Comparison of ENCODE assay signal across 1 cellular context in the genomic region with DNA sequence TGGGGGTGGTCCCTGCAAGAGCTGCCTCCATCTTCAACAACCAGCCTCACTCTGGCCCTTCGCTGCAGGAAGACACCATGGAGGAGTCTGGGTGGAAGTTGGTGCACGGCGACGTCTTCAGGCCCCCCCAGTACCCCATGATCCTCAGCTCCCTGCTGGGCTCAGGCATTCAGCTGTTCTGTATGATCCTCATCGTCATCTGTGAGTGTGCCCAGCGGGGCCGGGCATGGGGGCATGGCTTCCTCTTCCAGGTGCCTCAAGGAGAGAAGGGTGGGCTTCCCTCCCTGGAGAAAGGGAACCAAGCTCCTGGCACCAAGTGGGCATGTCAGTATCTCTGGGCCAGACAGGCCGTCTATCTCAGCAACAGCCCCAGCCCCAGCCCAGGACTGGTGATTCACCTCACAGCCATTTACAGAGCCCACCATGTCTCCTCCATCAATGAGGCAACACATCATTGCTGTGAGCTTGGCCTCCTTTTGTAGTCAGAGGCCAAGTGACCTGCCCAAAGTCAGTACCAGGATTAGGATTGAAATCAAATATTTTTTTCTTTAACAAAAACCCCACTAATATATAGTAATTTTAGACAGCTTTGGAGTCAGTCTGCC.
TF ChIP-seq lines count a peak whose summit lies in the region.

No MANE protein-coding gene starts in this region.

TF ChIP-seq in GM12878, 131 proteins besides CTCF, POLR2A, EP300 and RAD21:
- TF ChIP-seq BCL11A (IDR thresholded peaks at IDR 0.05; ENCODE audit: low read depth, low read length) (no peak), NR2C2 (IDR thresholded peaks at IDR 0.05; ENCODE audit: borderline replicate concordance, control insufficient read depth, insufficient read length, low read depth) (no peak), CHD1 (IDR thresholded peaks at IDR 0.05; ENCODE audit: low read depth, low read length) (no peak), ZNF274 (IDR thresholded peaks at IDR 0.05; ENCODE audit: insufficient read depth, insufficient read length) (no peak), TBL1XR1 (IDR thresholded peaks at IDR 0.05; ENCODE audit: low read depth, low read length) (no peak), RAD51 (IDR thresholded peaks at IDR 0.05) (no peak), NR2F1 (conservative IDR thresholded peaks at IDR 0.05) (no peak), KAT2A (conservative IDR thresholded peaks at IDR 0.05; ENCODE audit: control insufficient read depth, low read depth, low read length) (no peak), EZH2 (IDR thresholded peaks at IDR 0.05; ENCODE audit: borderline replicate concordance, control insufficient read depth, low read depth, low read length) (no peak), LARP7 (IDR thresholded peaks at IDR 0.05) (no peak)
- TF ChIP-seq, protein P1, sequence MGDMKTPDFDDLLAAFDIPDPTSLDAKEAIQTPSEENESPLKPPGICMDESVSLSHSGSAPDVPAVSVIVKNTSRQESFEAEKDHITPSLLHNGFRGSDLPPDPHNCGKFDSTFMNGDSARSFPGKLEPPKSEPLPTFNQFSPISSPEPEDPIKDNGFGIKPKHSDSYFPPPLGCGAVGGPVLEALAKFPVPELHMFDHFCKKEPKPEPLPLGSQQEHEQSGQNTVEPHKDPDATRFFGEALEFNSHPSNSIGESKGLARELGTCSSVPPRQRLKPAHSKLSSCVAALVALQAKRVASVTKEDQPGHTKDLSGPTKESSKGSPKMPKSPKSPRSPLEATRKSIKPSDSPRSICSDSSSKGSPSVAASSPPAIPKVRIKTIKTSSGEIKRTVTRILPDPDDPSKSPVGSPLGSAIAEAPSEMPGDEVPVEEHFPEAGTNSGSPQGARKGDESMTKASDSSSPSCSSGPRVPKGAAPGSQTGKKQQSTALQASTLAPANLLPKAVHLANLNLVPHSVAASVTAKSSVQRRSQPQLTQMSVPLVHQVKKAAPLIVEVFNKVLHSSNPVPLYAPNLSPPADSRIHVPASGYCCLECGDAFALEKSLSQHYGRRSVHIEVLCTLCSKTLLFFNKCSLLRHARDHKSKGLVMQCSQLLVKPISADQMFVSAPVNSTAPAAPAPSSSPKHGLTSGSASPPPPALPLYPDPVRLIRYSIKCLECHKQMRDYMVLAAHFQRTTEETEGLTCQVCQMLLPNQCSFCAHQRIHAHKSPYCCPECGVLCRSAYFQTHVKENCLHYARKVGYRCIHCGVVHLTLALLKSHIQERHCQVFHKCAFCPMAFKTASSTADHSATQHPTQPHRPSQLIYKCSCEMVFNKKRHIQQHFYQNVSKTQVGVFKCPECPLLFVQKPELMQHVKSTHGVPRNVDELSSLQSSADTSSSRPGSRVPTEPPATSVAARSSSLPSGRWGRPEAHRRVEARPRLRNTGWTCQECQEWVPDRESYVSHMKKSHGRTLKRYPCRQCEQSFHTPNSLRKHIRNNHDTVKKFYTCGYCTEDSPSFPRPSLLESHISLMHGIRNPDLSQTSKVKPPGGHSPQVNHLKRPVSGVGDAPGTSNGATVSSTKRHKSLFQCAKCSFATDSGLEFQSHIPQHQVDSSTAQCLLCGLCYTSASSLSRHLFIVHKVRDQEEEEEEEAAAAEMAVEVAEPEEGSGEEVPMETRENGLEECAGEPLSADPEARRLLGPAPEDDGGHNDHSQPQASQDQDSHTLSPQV (IDR thresholded peaks at IDR 0.05): no peak
- TF ChIP-seq, protein P2, sequence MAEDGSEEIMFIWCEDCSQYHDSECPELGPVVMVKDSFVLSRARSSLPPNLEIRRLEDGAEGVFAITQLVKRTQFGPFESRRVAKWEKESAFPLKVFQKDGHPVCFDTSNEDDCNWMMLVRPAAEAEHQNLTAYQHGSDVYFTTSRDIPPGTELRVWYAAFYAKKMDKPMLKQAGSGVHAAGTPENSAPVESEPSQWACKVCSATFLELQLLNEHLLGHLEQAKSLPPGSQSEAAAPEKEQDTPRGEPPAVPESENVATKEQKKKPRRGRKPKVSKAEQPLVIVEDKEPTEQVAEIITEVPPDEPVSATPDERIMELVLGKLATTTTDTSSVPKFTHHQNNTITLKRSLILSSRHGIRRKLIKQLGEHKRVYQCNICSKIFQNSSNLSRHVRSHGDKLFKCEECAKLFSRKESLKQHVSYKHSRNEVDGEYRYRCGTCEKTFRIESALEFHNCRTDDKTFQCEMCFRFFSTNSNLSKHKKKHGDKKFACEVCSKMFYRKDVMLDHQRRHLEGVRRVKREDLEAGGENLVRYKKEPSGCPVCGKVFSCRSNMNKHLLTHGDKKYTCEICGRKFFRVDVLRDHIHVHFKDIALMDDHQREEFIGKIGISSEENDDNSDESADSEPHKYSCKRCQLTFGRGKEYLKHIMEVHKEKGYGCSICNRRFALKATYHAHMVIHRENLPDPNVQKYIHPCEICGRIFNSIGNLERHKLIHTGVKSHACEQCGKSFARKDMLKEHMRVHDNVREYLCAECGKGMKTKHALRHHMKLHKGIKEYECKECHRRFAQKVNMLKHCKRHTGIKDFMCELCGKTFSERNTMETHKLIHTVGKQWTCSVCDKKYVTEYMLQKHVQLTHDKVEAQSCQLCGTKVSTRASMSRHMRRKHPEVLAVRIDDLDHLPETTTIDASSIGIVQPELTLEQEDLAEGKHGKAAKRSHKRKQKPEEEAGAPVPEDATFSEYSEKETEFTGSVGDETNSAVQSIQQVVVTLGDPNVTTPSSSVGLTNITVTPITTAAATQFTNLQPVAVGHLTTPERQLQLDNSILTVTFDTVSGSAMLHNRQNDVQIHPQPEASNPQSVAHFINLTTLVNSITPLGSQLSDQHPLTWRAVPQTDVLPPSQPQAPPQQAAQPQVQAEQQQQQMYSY (CRISPR knock-in tag; IDR thresholded peaks at IDR 0.05): no peak
- TF ChIP-seq, protein P3, sequence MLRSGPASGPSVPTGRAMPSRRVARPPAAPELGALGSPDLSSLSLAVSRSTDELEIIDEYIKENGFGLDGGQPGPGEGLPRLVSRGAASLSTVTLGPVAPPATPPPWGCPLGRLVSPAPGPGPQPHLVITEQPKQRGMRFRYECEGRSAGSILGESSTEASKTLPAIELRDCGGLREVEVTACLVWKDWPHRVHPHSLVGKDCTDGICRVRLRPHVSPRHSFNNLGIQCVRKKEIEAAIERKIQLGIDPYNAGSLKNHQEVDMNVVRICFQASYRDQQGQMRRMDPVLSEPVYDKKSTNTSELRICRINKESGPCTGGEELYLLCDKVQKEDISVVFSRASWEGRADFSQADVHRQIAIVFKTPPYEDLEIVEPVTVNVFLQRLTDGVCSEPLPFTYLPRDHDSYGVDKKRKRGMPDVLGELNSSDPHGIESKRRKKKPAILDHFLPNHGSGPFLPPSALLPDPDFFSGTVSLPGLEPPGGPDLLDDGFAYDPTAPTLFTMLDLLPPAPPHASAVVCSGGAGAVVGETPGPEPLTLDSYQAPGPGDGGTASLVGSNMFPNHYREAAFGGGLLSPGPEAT (IDR thresholded peaks at IDR 0.05; ENCODE audit: low read depth): no peak
- TF ChIP-seq, protein P4, sequence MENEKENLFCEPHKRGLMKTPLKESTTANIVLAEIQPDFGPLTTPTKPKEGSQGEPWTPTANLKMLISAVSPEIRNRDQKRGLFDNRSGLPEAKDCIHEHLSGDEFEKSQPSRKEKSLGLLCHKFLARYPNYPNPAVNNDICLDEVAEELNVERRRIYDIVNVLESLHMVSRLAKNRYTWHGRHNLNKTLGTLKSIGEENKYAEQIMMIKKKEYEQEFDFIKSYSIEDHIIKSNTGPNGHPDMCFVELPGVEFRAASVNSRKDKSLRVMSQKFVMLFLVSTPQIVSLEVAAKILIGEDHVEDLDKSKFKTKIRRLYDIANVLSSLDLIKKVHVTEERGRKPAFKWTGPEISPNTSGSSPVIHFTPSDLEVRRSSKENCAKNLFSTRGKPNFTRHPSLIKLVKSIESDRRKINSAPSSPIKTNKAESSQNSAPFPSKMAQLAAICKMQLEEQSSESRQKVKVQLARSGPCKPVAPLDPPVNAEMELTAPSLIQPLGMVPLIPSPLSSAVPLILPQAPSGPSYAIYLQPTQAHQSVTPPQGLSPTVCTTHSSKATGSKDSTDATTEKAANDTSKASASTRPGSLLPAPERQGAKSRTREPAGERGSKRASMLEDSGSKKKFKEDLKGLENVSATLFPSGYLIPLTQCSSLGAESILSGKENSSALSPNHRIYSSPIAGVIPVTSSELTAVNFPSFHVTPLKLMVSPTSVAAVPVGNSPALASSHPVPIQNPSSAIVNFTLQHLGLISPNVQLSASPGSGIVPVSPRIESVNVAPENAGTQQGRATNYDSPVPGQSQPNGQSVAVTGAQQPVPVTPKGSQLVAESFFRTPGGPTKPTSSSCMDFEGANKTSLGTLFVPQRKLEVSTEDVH (IDR thresholded peaks at IDR 0.05; ENCODE audit: low read depth, partially characterized antibody): no peak
- TF ChIP-seq, protein P5, sequence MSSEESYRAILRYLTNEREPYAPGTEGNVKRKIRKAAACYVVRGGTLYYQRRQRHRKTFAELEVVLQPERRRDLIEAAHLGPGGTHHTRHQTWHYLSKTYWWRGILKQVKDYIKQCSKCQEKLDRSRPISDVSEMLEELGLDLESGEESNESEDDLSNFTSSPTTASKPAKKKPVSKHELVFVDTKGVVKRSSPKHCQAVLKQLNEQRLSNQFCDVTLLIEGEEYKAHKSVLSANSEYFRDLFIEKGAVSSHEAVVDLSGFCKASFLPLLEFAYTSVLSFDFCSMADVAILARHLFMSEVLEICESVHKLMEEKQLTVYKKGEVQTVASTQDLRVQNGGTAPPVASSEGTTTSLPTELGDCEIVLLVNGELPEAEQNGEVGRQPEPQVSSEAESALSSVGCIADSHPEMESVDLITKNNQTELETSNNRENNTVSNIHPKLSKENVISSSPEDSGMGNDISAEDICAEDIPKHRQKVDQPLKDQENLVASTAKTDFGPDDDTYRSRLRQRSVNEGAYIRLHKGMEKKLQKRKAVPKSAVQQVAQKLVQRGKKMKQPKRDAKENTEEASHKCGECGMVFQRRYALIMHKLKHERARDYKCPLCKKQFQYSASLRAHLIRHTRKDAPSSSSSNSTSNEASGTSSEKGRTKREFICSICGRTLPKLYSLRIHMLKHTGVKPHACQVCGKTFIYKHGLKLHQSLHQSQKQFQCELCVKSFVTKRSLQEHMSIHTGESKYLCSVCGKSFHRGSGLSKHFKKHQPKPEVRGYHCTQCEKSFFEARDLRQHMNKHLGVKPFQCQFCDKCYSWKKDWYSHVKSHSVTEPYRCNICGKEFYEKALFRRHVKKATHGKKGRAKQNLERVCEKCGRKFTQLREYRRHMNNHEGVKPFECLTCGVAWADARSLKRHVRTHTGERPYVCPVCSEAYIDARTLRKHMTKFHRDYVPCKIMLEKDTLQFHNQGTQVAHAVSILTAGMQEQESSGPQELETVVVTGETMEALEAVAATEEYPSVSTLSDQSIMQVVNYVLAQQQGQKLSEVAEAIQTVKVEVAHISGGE (CRISPR knock-in tag; IDR thresholded peaks at IDR 0.05): no peak
